1 cellular context compared by ENCODE assay signal in the genomic region with DNA sequence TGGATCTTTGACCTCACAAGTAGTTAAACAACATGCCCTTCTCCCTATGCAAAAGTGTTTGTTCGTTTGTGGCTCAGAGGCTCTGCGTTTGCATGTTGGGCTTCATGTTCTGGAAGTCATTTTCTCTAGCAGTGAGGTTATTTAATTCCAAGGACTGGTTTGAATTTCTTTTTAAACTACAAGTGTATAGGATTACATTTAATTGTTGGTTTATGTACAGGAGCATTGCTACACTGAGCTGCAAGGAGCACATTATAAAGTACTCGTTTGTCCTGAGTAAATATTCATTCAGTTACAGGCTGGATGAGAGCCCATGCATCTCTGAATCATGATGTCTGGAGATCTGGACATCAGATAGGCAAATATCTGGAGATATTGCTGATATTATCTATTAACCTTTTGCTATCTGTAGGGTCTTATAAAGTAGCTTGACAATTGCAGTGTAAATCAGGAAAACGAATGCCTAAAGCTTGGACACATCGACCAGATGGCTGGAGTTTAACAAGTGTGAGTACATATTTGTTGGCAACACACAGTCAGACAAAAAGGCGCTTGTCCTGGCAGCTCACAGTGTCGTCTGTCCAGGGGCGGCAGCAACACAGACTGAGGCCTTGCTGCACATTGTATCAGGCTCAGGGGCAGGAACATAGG.
TF ChIP-seq lines count a peak whose summit lies in the region.

No MANE protein-coding gene starts in this region.

TF ChIP-seq in SK-N-SH, 30 proteins besides CTCF, POLR2A, EP300 and RAD21 (continued from another document):
- TF ChIP-seq FOXM1 (IDR thresholded peaks at IDR 0.05; ENCODE audit: low read depth) (no peak), TCF12 (IDR thresholded peaks at IDR 0.05) (peak; percentile 93), RXRA (IDR thresholded peaks at IDR 0.05; ENCODE audit: borderline replicate concordance, low read depth) (peak; percentile 61; the same call in 1 of the 2 replicates), FOSL2 (IDR thresholded peaks at IDR 0.05; ENCODE audit: borderline replicate concordance, low read depth) (peak; percentile 71), SMC3 (IDR thresholded peaks at IDR 0.05; ENCODE audit: low read depth, low read length) (no peak), REST (IDR thresholded peaks at IDR 0.05; ENCODE audit: low read depth, low read length) (no peak), JUND (IDR thresholded peaks at IDR 0.05) (peak; percentile 90), POLR2AphosphoS5 (IDR thresholded peaks at IDR 0.05; ENCODE audit: low read depth, low read length) (peak; percentile 43; the same call in 1 of the 2 replicates)
